In the genomic region with DNA sequence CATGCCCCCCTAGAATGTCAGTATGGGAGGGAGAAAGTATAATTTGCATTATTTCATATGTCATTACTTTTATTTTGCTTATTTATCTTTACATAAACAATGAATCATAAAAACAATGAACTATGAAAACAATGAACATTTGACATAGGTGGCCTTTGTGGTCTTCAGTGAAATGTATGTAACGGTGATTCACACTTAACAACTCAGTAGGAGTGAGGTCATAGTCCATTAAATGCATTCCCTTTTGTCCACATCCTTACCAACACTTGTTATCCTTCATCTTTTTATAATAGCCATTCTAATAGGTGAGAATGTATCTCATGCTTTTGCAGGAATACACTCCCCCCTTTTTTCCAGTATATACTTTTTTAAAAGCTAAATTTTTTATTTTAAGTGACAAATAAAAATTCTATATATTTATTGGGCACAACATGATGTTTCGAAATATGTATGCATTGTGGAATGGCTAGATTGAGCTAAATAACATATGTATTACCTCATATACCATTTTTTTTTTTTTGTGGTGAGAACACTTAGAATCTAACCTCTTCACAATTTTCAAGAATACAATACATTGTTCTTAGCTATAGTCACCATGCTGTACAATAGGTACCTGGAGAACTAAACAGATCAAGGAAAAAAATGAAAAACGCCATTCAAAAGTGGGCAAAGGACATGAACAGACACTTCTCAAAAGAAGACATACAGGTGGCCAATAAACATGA, we compare ENCODE assay signal across 33 cellular contexts.
"Had no signal": no experiment of that assay in that cellular context is flagged by ENCODE, and none has a peak within 500 bp of the region (broad histone marks: within the 10 kb centered on the region; RNA-seq: fewer than 3 reads in every experiment).

No MANE protein-coding gene starts in this region.

- H3K4me1 ChIP-seq: ascending aorta, left lung, lower lobe of right lung, neural progenitor cell, parathyroid adenoma, psoas muscle, testis had no signal

- H3K27ac ChIP-seq: ascending aorta, left lung, lower lobe of right lung, neural progenitor cell, parathyroid adenoma, psoas muscle, testis, WERI-Rb-1 had no signal

- FAIRE-seq: colon, urothelium cell line had no signal

- H3K27me3 ChIP-seq: ascending aorta, left lung, neural progenitor cell, testis had no signal

- H3K9me3 ChIP-seq: ascending aorta, psoas muscle, testis had no signal

- H3K4me2 ChIP-seq: neural progenitor cell, smooth muscle cell had no signal

- H3K9ac ChIP-seq: neural progenitor cell, parathyroid adenoma had no signal

- H3K4me3 ChIP-seq: ascending aorta, left lung, lower lobe of right lung, neural progenitor cell, psoas muscle, smooth muscle cell, testis had no signal

- H3K79me2 ChIP-seq: parathyroid adenoma had no signal

- ATAC-seq: activated CD4-positive, CD25-positive, alpha-beta regulatory T cell treated with anti-CD3 and anti-CD28 coated beads, Interleukin-2, amount 50 U/mL, for 24 hours; left lung; lower lobe of right lung; natural killer cell; psoas muscle; T-helper 17 cell had no signal

- DNase-seq: activated CD4-positive, alpha-beta memory T cell treated with anti-CD3 and anti-CD28 coated beads for 36 hours; activated CD4-positive, alpha-beta T cell treated with anti-CD3 and anti-CD28 coated beads, Interleukin-2, amount 10 ng/mL, durations not matched to agents 24 days and 14 days; activated CD8-positive, alpha-beta memory T cell treated with anti-CD3 and anti-CD28 coated beads, Interleukin-2, amount 50 U/mL, for 4 hours; activated gamma-delta T cell; activated naive CD4-positive, alpha-beta T cell treated with anti-CD3 and anti-CD28 coated beads, Interleukin-2, amount 10 ng/mL, durations not matched to agents 7 days and 5 days; activated naive CD8-positive, alpha-beta T cell treated with anti-CD3 and anti-CD28 coated beads, Interleukin-2, amount 10 ng/mL, durations not matched to agents 7 days and 5 days; activated T-cell treated with anti-CD3 and anti-CD28 coated beads, Interleukin-2, amount 50 U/mL, for 1 hour; dermis blood vessel endothelial cell; effector CD4-positive, alpha-beta T cell; head of caudate nucleus; hypothalamus; kidney glomerular epithelial cell; left lung; lower lobe of right lung; mesendoderm; natural killer cell; occipital lobe; psoas muscle; stimulated activated CD4-positive, alpha-beta T cell treated with anti-CD3 and anti-CD28 coated beads, Interleukin-1b, Interleukin-23, amount 100 ng/mL, for 48 hours; stimulated activated naive CD4-positive, alpha-beta T cell; SW 1271; T-helper 17 cell; T1000; testis; trophoblast cell; WERI-Rb-1 had no signal

- H3K36me3 ChIP-seq: ascending aorta, left lung, lower lobe of right lung, neural progenitor cell, WERI-Rb-1 had no signal

- H2AFZ ChIP-seq: neural progenitor cell, parathyroid adenoma had no signal
